1 cellular context compared by ENCODE assay signal in genomic region chr13:45218689-45219088, GRCh38.
TF ChIP-seq lines count a peak whose summit lies in the region.

No MANE protein-coding gene starts in this region.

TF ChIP-seq in HepG2, 621 proteins besides CTCF, POLR2A, EP300 and RAD21:
- TF ChIP-seq ATF2 (CRISPR knock-in tag; IDR thresholded peaks at IDR 0.05), result no peak
- no peak for TF ChIP-seq ZBED4 (CRISPR knock-in tag; IDR thresholded peaks at IDR 0.05; ENCODE audit: borderline replicate concordance)
- TF ChIP-seq GATAD2A (CRISPR knock-in tag; IDR thresholded peaks at IDR 0.05), result no peak
- no peak for TF ChIP-seq HDAC6 (IDR thresholded peaks at IDR 0.05; ENCODE audit: low read depth, low read length)
- TF ChIP-seq MXD4 (CRISPR knock-in tag; IDR thresholded peaks at IDR 0.05), result no peak
- no peak for TF ChIP-seq NFE2L1 (CRISPR knock-in tag; IDR thresholded peaks at IDR 0.05; ENCODE audit: borderline replicate concordance)
- no peak for TF ChIP-seq E2F2 (CRISPR knock-in tag; IDR thresholded peaks at IDR 0.05; ENCODE audit: borderline replicate concordance)
- no peak for TF ChIP-seq ZNF746 (CRISPR knock-in tag; IDR thresholded peaks at IDR 0.05)
- TF ChIP-seq PRPF4 (IDR thresholded peaks at IDR 0.05; ENCODE audit: low read depth, low read length, poor library complexity, severe bottlenecking), result no peak
- TF ChIP-seq RBAK (CRISPR knock-in tag; IDR thresholded peaks at IDR 0.05), result no peak
- no peak for TF ChIP-seq ZNF468 (CRISPR knock-in tag; IDR thresholded peaks at IDR 0.05)
- TF ChIP-seq KMT2B (CRISPR knock-in tag; IDR thresholded peaks at IDR 0.05), result no peak
